19 cellular contexts compared by ENCODE assay signal in genomic region chr9:12955510-12956163, GRCh38.
DNase-seq lines count a peak whose midpoint lies in the region; ATAC-seq, FAIRE-seq and TF ChIP-seq lines count a peak whose summit lies in the region.
"Had no signal": no experiment of that assay in that cellular context is flagged by ENCODE, and none has a peak within 500 bp of the region (broad histone marks: within the 10 kb centered on the region; RNA-seq: fewer than 3 reads in every experiment).

No MANE protein-coding gene starts in this region.

- H4K5ac ChIP-seq in H1 (ENCODE audit: insufficient read length, low read depth, low read length): no peak overlapping the region

- no peak overlapping the region for H3K9ac ChIP-seq in H1 (replicated peaks in 1 of 4; ENCODE audit: extremely low read depth in 1 of 4, low read depth in 3 of 4, low read length in 3 of 4)
- H3K9ac ChIP-seq in neural progenitor cell: no peak overlapping the region

- no peaks in the 10 kb centered on the region for H3K27me3 ChIP-seq in H1 (replicated peaks in 1 of 4; ENCODE audit: control insufficient read depth in 3 of 4, extremely low read depth in 1 of 4, insufficient read depth in 3 of 4, low read length in 3 of 4)
- no peaks in the 10 kb centered on the region for H3K27me3 ChIP-seq in neural progenitor cell
- H3K27me3 ChIP-seq in heart left ventricle: no peaks in the 10 kb centered on the region

- no peak overlapping the region; the same call in 1 of the 2 replicates for H3K18ac ChIP-seq in H1 (ENCODE audit: extremely low read depth, low read length)

- H2AFZ ChIP-seq in H1 (ENCODE audit: low read length) (no peak overlapping the region), neural progenitor cell (replicated peaks) (peak overlapping the region; percentile 34)

- H2BK5ac ChIP-seq in H1 (ENCODE audit: low read depth, low read length): peak overlapping the region; percentile 46; the same call in 1 of the 2 replicates

- H2AK5ac ChIP-seq in H1 (ENCODE audit: low read depth, low read length): no peak overlapping the region; the same call in 1 of the 2 replicates

- H2BK120ac ChIP-seq in H1 (replicated peaks; ENCODE audit: low read depth, low read length): no peak overlapping the region

- intact Hi-C loops in heart left ventricle (cut with DNase I): no loop called here

- peaks cover 5% of the 10 kb centered on the region for H3K4me1 Mint-ChIP-seq in neural progenitor cell
- no peaks in the 10 kb centered on the region for H3K4me1 Mint-ChIP-seq in T-helper 2 cell treated with Interferon-gamma antibody and Interleukin-4, amounts not matched to agents 5 μg/mL and 100 μg/mL, for 36 hours (ENCODE audit: low read depth)
- H3K4me1 Mint-ChIP-seq: activated naive CD4-positive, alpha-beta T cell treated with anti-CD3 and anti-CD28 coated beads, Interleukin-2, amount 50 U/mL, for 24 hours; brain had no signal

- no peak overlapping the region for H4K8ac ChIP-seq in H1 (ENCODE audit: extremely low read depth, insufficient read depth, low read length)

- H2BK15ac ChIP-seq in H1 (ENCODE audit: low read length): no peak overlapping the region

- H2BK12ac ChIP-seq in H1 (ENCODE audit: low read depth, low read length): no peak overlapping the region

- TF ChIP-seq CTCF in H1 (IDR thresholded peaks at IDR 0.05; ENCODE audit: control extremely low read depth in 1 of 3, insufficient read depth in 1 of 3, low read depth in 1 of 3, low read length in 3 of 3) (no peak), neural progenitor cell (IDR thresholded peaks at IDR 0.05) (no peak), heart left ventricle (IDR thresholded peaks at IDR 0.05) (no peak)

- DNase-seq in DMS 273 (lab: John Stamatoyannopoulos, UW; ENCODE audit: unreplicated experiment) (peak; percentile 71), NCI-H69 (lab: John Stamatoyannopoulos, UW) (peak; percentile 95), H1 (ENCODE audit: low read depth in 1 of 2, low spot score in 2 of 2) (peak in 1 of 2 experiments; percentile 17), neural progenitor cell (ENCODE audit: low spot score) (no peak), DMS79 treated with DMSO at 0.1 percent for 48 hours (lab: John Stamatoyannopoulos, UW) (no peak), heart left ventricle (no peak), MV-4-11 (lab: John Stamatoyannopoulos, UW) (no peak)
- no peak for DNase-seq in T-helper 2 cell treated with Interferon-gamma antibody and Interleukin-4, amounts not matched to agents 5 μg/mL and 100 μg/mL, for 36 hours (ENCODE audit: low spot score)
- DNase-seq: activated T-cell treated with anti-CD3 and anti-CD28 coated beads, Interleukin-2, amount 50 U/mL, for 1 hour; H7; hypothalamus; Kasumi-1; NCI-H1436 treated with DMSO at 0.1 percent for 48 hours; NCI-H510A treated with DMSO at 0.1 percent for 48 hours; psoas muscle had no signal

- no peak overlapping the region for H3K4me3 ChIP-seq in H1 (ENCODE audit: extremely low read depth in 1 of 4, insufficient read depth in 2 of 4, low read depth in 3 of 4, low read length in 4 of 4)
- H3K4me3 ChIP-seq in neural progenitor cell: no peak overlapping the region
- H3K4me3 ChIP-seq in heart left ventricle: no peak overlapping the region
- H3K4me3 ChIP-seq: psoas muscle had no signal

- H3K23ac ChIP-seq in H1 (ENCODE audit: insufficient read length): no peak overlapping the region

- H3K4me2 ChIP-seq in H1 (ENCODE audit: insufficient read depth in 1 of 2, low read depth in 2 of 2, low read length in 2 of 2): no peak overlapping the region
- no peak overlapping the region for H3K4me2 ChIP-seq in neural progenitor cell

- no peak for TF ChIP-seq EP300 in H1 (IDR thresholded peaks at IDR 0.05; ENCODE audit: borderline replicate concordance in 1 of 2, low read depth in 2 of 2, low read length in 2 of 2)

- H3K27ac ChIP-seq in H1 (ENCODE audit: low read depth, low read length) (no peak overlapping the region; the same call in 1 of the 2 replicates), neural progenitor cell (no peak overlapping the region), heart left ventricle (peak overlapping the region in 1 of 12 donors; percentile 47)
- H3K27ac ChIP-seq: psoas muscle had no signal

- no peaks in the 10 kb centered on the region for H3K79me1 ChIP-seq in H1 (ENCODE audit: low read depth, low read length)

- peaks cover 6% of the 10 kb centered on the region for H3K9me3 Mint-ChIP-seq in neural progenitor cell
- peaks cover 43% of the 10 kb centered on the region for H3K9me3 Mint-ChIP-seq in T-helper 2 cell treated with Interferon-gamma antibody and Interleukin-4, amounts not matched to agents 5 μg/mL and 100 μg/mL, for 36 hours

- no peak overlapping the region for H3K4ac ChIP-seq in H1 (replicated peaks; ENCODE audit: insufficient read length, low read depth, low read length)

- no peak for TF ChIP-seq RAD21 in H1 (IDR thresholded peaks at IDR 0.05 in 1 of 2, conservative IDR thresholded peaks at IDR 0.05 in 1 of 2; ENCODE audit: low read depth in 2 of 2, low read length in 2 of 2)

- H3K27me3 Mint-ChIP-seq in neural progenitor cell (ENCODE audit: insufficient read depth, low read depth): peaks cover 7% of the 10 kb centered on the region
- H3K27me3 Mint-ChIP-seq in T-helper 2 cell treated with Interferon-gamma antibody and Interleukin-4, amounts not matched to agents 5 μg/mL and 100 μg/mL, for 36 hours (ENCODE audit: low read depth): no peaks in the 10 kb centered on the region
- H3K27me3 Mint-ChIP-seq: activated naive CD4-positive, alpha-beta T cell treated with anti-CD3 and anti-CD28 coated beads, Interleukin-2, amount 50 U/mL, for 24 hours had no signal

- ATAC-seq in heart left ventricle: no peak
- ATAC-seq: left lobe of liver, Panc1, psoas muscle had no signal

- no peak overlapping the region for H4K91ac ChIP-seq in H1 (replicated peaks; ENCODE audit: insufficient read length, low read length)

- peak overlapping the region; percentile 15; the same call in 1 of the 2 replicates for H2BK20ac ChIP-seq in H1 (ENCODE audit: low read length)

- H3K36me3 ChIP-seq in H1 (ENCODE audit: control insufficient read depth in 2 of 4, insufficient read depth in 4 of 4, low read length in 3 of 4) (peaks cover 0 to 5% (median 0%) of the 10 kb centered on the region in 4 experiments; a peak in 1 of 8 replicates), neural progenitor cell (no peaks in the 10 kb centered on the region), heart left ventricle (no peaks in the 10 kb centered on the region)

- H3K4me3 Mint-ChIP-seq in neural progenitor cell: no peak overlapping the region
- no peak overlapping the region for H3K4me3 Mint-ChIP-seq in T-helper 2 cell treated with Interferon-gamma antibody and Interleukin-4, amounts not matched to agents 5 μg/mL and 100 μg/mL, for 36 hours
- H3K4me3 Mint-ChIP-seq: activated naive CD4-positive, alpha-beta T cell treated with anti-CD3 and anti-CD28 coated beads, Interleukin-2, amount 50 U/mL, for 24 hours; brain had no signal

- no peak overlapping the region for H3K27ac Mint-ChIP-seq in neural progenitor cell
- no peak overlapping the region for H3K27ac Mint-ChIP-seq in T-helper 2 cell treated with Interferon-gamma antibody and Interleukin-4, amounts not matched to agents 5 μg/mL and 100 μg/mL, for 36 hours
- H3K27ac Mint-ChIP-seq: activated naive CD4-positive, alpha-beta T cell treated with anti-CD3 and anti-CD28 coated beads, Interleukin-2, amount 50 U/mL, for 24 hours; brain had no signal

- CTCF ChIA-PET in H1 (lab: Charles Lee; ENCODE audit: partially characterized antibody): interaction anchor here (1.2 to 1.3 kb wide), 2 partner anchors 77 to 178 kb away, joined by 3 read pairs; no protein-coding TSS in a partner anchor

- H3K23me2 ChIP-seq in H1 (ENCODE audit: low read depth, low read length): 0 out of 2 replicates have a peak, but pooled peaks cover 3% of the 10 kb centered on the region

- H3K79me2 ChIP-seq in H1 (ENCODE audit: control insufficient read depth in 1 of 2, insufficient read depth in 2 of 2, low read length in 2 of 2) (no peaks in the 10 kb centered on the region), neural progenitor cell (ENCODE audit: low read depth) (no peaks in the 10 kb centered on the region)

- H3K4me1 ChIP-seq in H1 (replicated peaks in 1 of 4; ENCODE audit: control insufficient read depth in 3 of 4, insufficient read depth in 4 of 4, low read length in 3 of 4): no peaks in the 10 kb centered on the region; a peak in 1 of 7 replicates
- no peaks in the 10 kb centered on the region for H3K4me1 ChIP-seq in neural progenitor cell
- H3K4me1 ChIP-seq in heart left ventricle: no peaks in the 10 kb centered on the region
- H3K4me1 ChIP-seq: psoas muscle had no signal

- H3F3A ChIP-seq in neural progenitor cell (ENCODE audit: low read depth): no peaks in the 10 kb centered on the region

- no peak for FAIRE-seq in H1 (lab: Jason Lieb, UNC)

- H3K56ac ChIP-seq in H1 (replicated peaks; ENCODE audit: insufficient read length, low read depth, low read length): no peak overlapping the region

- POLR2A ChIA-PET in H1 (lab: Charles Lee; ENCODE audit: partially characterized antibody): interaction anchor here (0.6 to 1.0 kb wide), 2 partner anchors 58 to 237 kb away, joined by 3 to 4 read pairs; no protein-coding TSS in a partner anchor

- H3K36me3 Mint-ChIP-seq in neural progenitor cell: peaks cover 2% of the 10 kb centered on the region
- no peaks in the 10 kb centered on the region for H3K36me3 Mint-ChIP-seq in T-helper 2 cell treated with Interferon-gamma antibody and Interleukin-4, amounts not matched to agents 5 μg/mL and 100 μg/mL, for 36 hours (ENCODE audit: low read depth)
- H3K36me3 Mint-ChIP-seq: activated naive CD4-positive, alpha-beta T cell treated with anti-CD3 and anti-CD28 coated beads, Interleukin-2, amount 50 U/mL, for 24 hours; brain had no signal

- H3K9me3 ChIP-seq in H1 (ENCODE audit: insufficient read depth in 2 of 2, low read depth in 1 of 2, low read length in 1 of 2): peaks cover 4% of the 10 kb centered on the region in 2 experiments; a peak in 2 of 4 replicates
- H3K9me3 ChIP-seq in neural progenitor cell (ENCODE audit: low read depth): no peaks in the 10 kb centered on the region
- peaks cover 0 to 20% (median 9%) of the 10 kb centered on the region in 12 donors for H3K9me3 ChIP-seq in heart left ventricle
- H3K9me3 ChIP-seq: psoas muscle had no signal

- H3K14ac ChIP-seq in H1 (ENCODE audit: insufficient read length): no peak overlapping the region

- H4K20me1 ChIP-seq in H1 (replicated peaks in 1 of 2; ENCODE audit: control insufficient read depth in 1 of 2, insufficient read depth in 2 of 2, low read length in 2 of 2): no peaks in the 10 kb centered on the region
- H4K20me1 ChIP-seq in neural progenitor cell (ENCODE audit: low read depth): no peaks in the 10 kb centered on the region

- TF ChIP-seq POLR2A in H1 (IDR thresholded peaks at IDR 0.05; ENCODE audit: control extremely low read depth in 1 of 2, low read depth in 2 of 2, low read length in 2 of 2): no peak
- no peak for TF ChIP-seq POLR2A in heart left ventricle (IDR thresholded peaks at IDR 0.05)

- WGBS in H1 (ENCODE audit: extremely low coverage in 1 of 2, insufficient coverage in 1 of 2, insufficient read length in 1 of 2, insufficient replicate concordance in 2 of 2, low coverage in 1 of 2, low lambda C conversion rate in 2 of 2, missing lambda C conversion rate in 1 of 2), 2 experiments: 78% methylated on average over 11 of the region's 11 CpGs; no CpG with 5 or more reads in 1 of the 2 experiments
- 66 to 79% (median 75%) methylated on average over 10 to 11 of the region's 11 CpGs for WGBS in heart left ventricle, 4 donors

TF ChIP-seq in H1, 55 proteins besides CTCF, POLR2A, EP300 and RAD21 (continues in another document):
- no peak for TF ChIP-seq HDAC2 (IDR thresholded peaks at IDR 0.05; ENCODE audit: borderline replicate concordance in 1 of 2, low read depth in 2 of 2, low read length in 2 of 2)

Comparison
In these comparisons a context has a peak if more than half of its experiments do, and no peak if none do; other contexts are left out.
1. DNase-seq: peak in DMS 273 (single experiment) and NCI-H69 (single experiment); none in neural progenitor cell (single experiment), DMS79 treated with DMSO at 0.1 percent for 48 hours (single experiment), T-helper 2 cell treated with Interferon-gamma antibody and Interleukin-4, amounts not matched to agents 5 μg/mL and 100 μg/mL, for 36 hours (single experiment), heart left ventricle (0 of 5) and MV-4-11 (single experiment).